Comparison of ENCODE assay signal across 8 cellular contexts in genomic region chr10:102652170-102652926, GRCh38. TPM values are rescaled to one million over a fixed set of nuclear protein-coding genes. Genes with fewer than 3 reads are reported as not detected.
DNase-seq lines count a peak whose midpoint lies in the region; ATAC-seq and TF ChIP-seq lines count a peak whose summit lies in the region.

No MANE protein-coding gene starts in this region.

- POLR2A ChIA-PET in activated CD4-positive, alpha-beta T cell treated with anti-CD3 and anti-CD28 coated beads, Interleukin-2, amount 10 ng/mL, durations not matched to agents 7 days and 5 days (lab: Charles Lee), result no interaction called here
- POLR2A ChIA-PET in MCF 10A (lab: Yijun Ruan, JAX), result interaction anchor here (0.7 kb wide), 1 partner anchor 1019 kb away, joined by 3 read pairs; no protein-coding TSS in a partner anchor

- no peak for TF ChIP-seq CTCF in MCF 10A (IDR thresholded peaks at IDR 0.05; ENCODE audit: unreplicated experiment)

- H3K27ac Mint-ChIP-seq in activated CD4-positive, alpha-beta T cell treated with anti-CD3 and anti-CD28 coated beads, Interleukin-2, amount 10 ng/mL, durations not matched to agents 7 days and 5 days, result peak overlapping the region; percentile 85
- H3K27ac Mint-ChIP-seq in activated T-helper 17 cell treated with anti-CD3 and anti-CD28 coated beads, Interleukin-2, amount 50 U/mL, for 72 hours, result peak overlapping the region; percentile 90
- peak overlapping the region; percentile 97 for H3K27ac Mint-ChIP-seq in stimulated activated effector memory CD8-positive, alpha-beta T cell treated with anti-CD3 and anti-CD28 coated beads, Interleukin-12 subunit alpha, Interleukin-12 subunit beta, amount 100 ng/mL, for 72 hours
- H3K27ac Mint-ChIP-seq in MCF 10A (ENCODE audit: low read depth, unreplicated experiment), result no peak overlapping the region

- H3K27me3 Mint-ChIP-seq in activated CD4-positive, alpha-beta T cell treated with anti-CD3 and anti-CD28 coated beads, Interleukin-2, amount 10 ng/mL, durations not matched to agents 7 days and 5 days, result no peaks in the 10 kb centered on the region
- no peaks in the 10 kb centered on the region for H3K27me3 Mint-ChIP-seq in activated T-helper 17 cell treated with anti-CD3 and anti-CD28 coated beads, Interleukin-2, amount 50 U/mL, for 72 hours
- H3K27me3 Mint-ChIP-seq in MCF 10A (ENCODE audit: insufficient read depth, unreplicated experiment), result no peaks in the 10 kb centered on the region

- ATAC-seq in HG03045 (IDR thresholded peaks at IDR 0.05; ENCODE audit: unreplicated experiment) (peak; percentile 36), GM18505 (IDR thresholded peaks at IDR 0.05; ENCODE audit: unreplicated experiment) (no peak)
- peak; percentile 30 for ATAC-seq in activated T-helper 17 cell treated with anti-CD3 and anti-CD28 coated beads, Interleukin-2, amount 50 U/mL, for 72 hours (replicated peaks)
- peak; percentile 65 for ATAC-seq in stimulated activated effector memory CD8-positive, alpha-beta T cell treated with anti-CD3 and anti-CD28 coated beads, Interleukin-12 subunit alpha, Interleukin-12 subunit beta, amount 100 ng/mL, for 72 hours

- H3K4me1 Mint-ChIP-seq in activated CD4-positive, alpha-beta T cell treated with anti-CD3 and anti-CD28 coated beads, Interleukin-2, amount 10 ng/mL, durations not matched to agents 7 days and 5 days, result peaks cover 64% of the 10 kb centered on the region
- H3K4me1 Mint-ChIP-seq in activated T-helper 17 cell treated with anti-CD3 and anti-CD28 coated beads, Interleukin-2, amount 50 U/mL, for 72 hours, result peaks cover 38% of the 10 kb centered on the region
- peaks cover 79% of the 10 kb centered on the region for H3K4me1 Mint-ChIP-seq in stimulated activated effector memory CD8-positive, alpha-beta T cell treated with anti-CD3 and anti-CD28 coated beads, Interleukin-12 subunit alpha, Interleukin-12 subunit beta, amount 100 ng/mL, for 72 hours
- H3K4me1 Mint-ChIP-seq in MCF 10A (ENCODE audit: insufficient read depth, unreplicated experiment), result peaks cover 17% of the 10 kb centered on the region

- CTCF ChIA-PET in activated CD4-positive, alpha-beta T cell treated with anti-CD3 and anti-CD28 coated beads, Interleukin-2, amount 10 ng/mL, durations not matched to agents 7 days and 5 days (lab: Charles Lee), result interaction anchor here (1.0 to 3.7 kb wide), 6 partner anchors 8 to 62 kb away, joined by 3 to 28 read pairs (median 4); partner anchors contain the start of genes ARL3, SFXN2 and TRIM8
- CTCF ChIA-PET in MCF 10A (lab: Yijun Ruan, JAX), result no interaction called here

- H3K36me3 Mint-ChIP-seq in activated CD4-positive, alpha-beta T cell treated with anti-CD3 and anti-CD28 coated beads, Interleukin-2, amount 10 ng/mL, durations not matched to agents 7 days and 5 days (ENCODE audit: low read depth), result peaks cover 37% of the 10 kb centered on the region
- peaks cover 90% of the 10 kb centered on the region for H3K36me3 Mint-ChIP-seq in activated T-helper 17 cell treated with anti-CD3 and anti-CD28 coated beads, Interleukin-2, amount 50 U/mL, for 72 hours (ENCODE audit: low read depth)
- peaks cover 95% of the 10 kb centered on the region for H3K36me3 Mint-ChIP-seq in stimulated activated effector memory CD8-positive, alpha-beta T cell treated with anti-CD3 and anti-CD28 coated beads, Interleukin-12 subunit alpha, Interleukin-12 subunit beta, amount 100 ng/mL, for 72 hours
- H3K36me3 Mint-ChIP-seq in MCF 10A (ENCODE audit: insufficient read depth, unreplicated experiment), result peaks cover 44% of the 10 kb centered on the region

- no TSS peak for BruUV-seq in MCF 10A (replicated peaks; lab: Mats Ljungman, UMichigan)

- H3K4me3 Mint-ChIP-seq in activated CD4-positive, alpha-beta T cell treated with anti-CD3 and anti-CD28 coated beads, Interleukin-2, amount 10 ng/mL, durations not matched to agents 7 days and 5 days, result peak overlapping the region; percentile 56
- H3K4me3 Mint-ChIP-seq in activated T-helper 17 cell treated with anti-CD3 and anti-CD28 coated beads, Interleukin-2, amount 50 U/mL, for 72 hours, result peak overlapping the region; percentile 99
- H3K4me3 Mint-ChIP-seq in stimulated activated effector memory CD8-positive, alpha-beta T cell treated with anti-CD3 and anti-CD28 coated beads, Interleukin-12 subunit alpha, Interleukin-12 subunit beta, amount 100 ng/mL, for 72 hours, result peak overlapping the region; percentile 94
- H3K4me3 Mint-ChIP-seq in MCF 10A (ENCODE audit: unreplicated experiment), result no peak overlapping the region

- no peak for DNase-seq in activated CD4-positive, alpha-beta T cell treated with anti-CD3 and anti-CD28 coated beads, Interleukin-2, amount 10 ng/mL, durations not matched to agents 7 days and 5 days
- no peak for DNase-seq in activated CD4-positive, alpha-beta T cell treated with anti-CD3 and anti-CD28 coated beads, Interleukin-2, amount 50 U/mL, for 48 hours
- no peak for DNase-seq in stimulated activated effector memory CD8-positive, alpha-beta T cell treated with anti-CD3 and anti-CD28 coated beads, Interleukin-12 subunit alpha, Interleukin-12 subunit beta, amount 100 ng/mL, for 72 hours (ENCODE audit: low spot score in 2 of 2)
- DNase-seq in NCI-H2029 (lab: John Stamatoyannopoulos, UW) (no peak), MCF 10A (ENCODE audit: unreplicated experiment) (no peak)

- no peak for TF ChIP-seq POLR2A in GM18505 (IDR thresholded peaks at IDR 0.05; ENCODE audit: borderline replicate concordance, extremely low read depth, insufficient read depth, insufficient read length)

- no peaks in the 10 kb centered on the region for H3K9me3 Mint-ChIP-seq in activated CD4-positive, alpha-beta T cell treated with anti-CD3 and anti-CD28 coated beads, Interleukin-2, amount 10 ng/mL, durations not matched to agents 7 days and 5 days
- H3K9me3 Mint-ChIP-seq in activated T-helper 17 cell treated with anti-CD3 and anti-CD28 coated beads, Interleukin-2, amount 50 U/mL, for 72 hours, result no peaks in the 10 kb centered on the region
- H3K9me3 Mint-ChIP-seq in stimulated activated effector memory CD8-positive, alpha-beta T cell treated with anti-CD3 and anti-CD28 coated beads, Interleukin-12 subunit alpha, Interleukin-12 subunit beta, amount 100 ng/mL, for 72 hours, result no peaks in the 10 kb centered on the region
- H3K9me3 Mint-ChIP-seq in MCF 10A (ENCODE audit: unreplicated experiment), result no peaks in the 10 kb centered on the region

- intact Hi-C loops in MCF 10A (cut with micrococcal nuclease), result no loop called here

RNA-seq across cellular contexts. Expression of gene TRIM8, which starts 8.1 kb away (rescaled TPM):
- total RNA-seq in activated CD4-positive, alpha-beta T cell treated with anti-CD3 and anti-CD28 coated beads, Interleukin-2, amount 10 ng/mL, durations not matched to agents 7 days and 5 days, result 10 to 100 TPM; 40.2 to 42.7 TPM
- total RNA-seq in activated T-helper 17 cell treated with anti-CD3 and anti-CD28 coated beads, Interleukin-2, amount 50 U/mL, for 72 hours, result 10 to 100 TPM; 60.0 to 73.9 TPM
- 73.5 and 78.1 TPM in 2 replicates for total RNA-seq in MCF 10A (2022)
